ENCODE assay signal across 1 cellular context in the genomic region with DNA sequence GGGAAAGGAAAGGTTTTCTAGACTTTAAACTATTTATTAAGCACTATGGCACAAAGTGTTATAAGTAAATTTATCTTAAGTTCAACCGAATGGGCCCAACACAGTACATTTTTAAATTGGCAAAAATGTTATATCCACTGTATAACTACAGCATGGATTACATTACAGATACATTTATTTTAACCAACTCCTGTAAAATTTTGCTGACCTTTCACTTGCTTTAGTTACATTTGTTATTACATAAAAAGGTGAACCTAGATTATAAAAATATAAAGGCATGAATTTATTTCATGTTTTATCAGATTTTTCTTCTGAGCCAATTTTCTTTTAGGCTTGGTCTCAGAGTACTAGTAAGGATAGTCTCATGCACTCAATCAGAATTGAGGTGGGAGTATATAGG.
TF ChIP-seq lines count a peak whose summit lies in the region.

No MANE protein-coding gene starts in this region.

TF ChIP-seq in K562, 482 proteins besides CTCF, POLR2A, EP300 and RAD21 (continued from another document):
- TF ChIP-seq, protein P1, sequence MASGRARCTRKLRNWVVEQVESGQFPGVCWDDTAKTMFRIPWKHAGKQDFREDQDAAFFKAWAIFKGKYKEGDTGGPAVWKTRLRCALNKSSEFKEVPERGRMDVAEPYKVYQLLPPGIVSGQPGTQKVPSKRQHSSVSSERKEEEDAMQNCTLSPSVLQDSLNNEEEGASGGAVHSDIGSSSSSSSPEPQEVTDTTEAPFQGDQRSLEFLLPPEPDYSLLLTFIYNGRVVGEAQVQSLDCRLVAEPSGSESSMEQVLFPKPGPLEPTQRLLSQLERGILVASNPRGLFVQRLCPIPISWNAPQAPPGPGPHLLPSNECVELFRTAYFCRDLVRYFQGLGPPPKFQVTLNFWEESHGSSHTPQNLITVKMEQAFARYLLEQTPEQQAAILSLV (tag; IDR thresholded peaks at IDR 0.05) = no peak
- TF ChIP-seq ZNF316 (IDR thresholded peaks at IDR 0.05) = peak; percentile 34; the same call in 1 of the 2 replicates
TF ChIP-seq in K562: peak in this region for 3.
